9 cellular contexts compared by ENCODE assay signal in the genomic region with DNA sequence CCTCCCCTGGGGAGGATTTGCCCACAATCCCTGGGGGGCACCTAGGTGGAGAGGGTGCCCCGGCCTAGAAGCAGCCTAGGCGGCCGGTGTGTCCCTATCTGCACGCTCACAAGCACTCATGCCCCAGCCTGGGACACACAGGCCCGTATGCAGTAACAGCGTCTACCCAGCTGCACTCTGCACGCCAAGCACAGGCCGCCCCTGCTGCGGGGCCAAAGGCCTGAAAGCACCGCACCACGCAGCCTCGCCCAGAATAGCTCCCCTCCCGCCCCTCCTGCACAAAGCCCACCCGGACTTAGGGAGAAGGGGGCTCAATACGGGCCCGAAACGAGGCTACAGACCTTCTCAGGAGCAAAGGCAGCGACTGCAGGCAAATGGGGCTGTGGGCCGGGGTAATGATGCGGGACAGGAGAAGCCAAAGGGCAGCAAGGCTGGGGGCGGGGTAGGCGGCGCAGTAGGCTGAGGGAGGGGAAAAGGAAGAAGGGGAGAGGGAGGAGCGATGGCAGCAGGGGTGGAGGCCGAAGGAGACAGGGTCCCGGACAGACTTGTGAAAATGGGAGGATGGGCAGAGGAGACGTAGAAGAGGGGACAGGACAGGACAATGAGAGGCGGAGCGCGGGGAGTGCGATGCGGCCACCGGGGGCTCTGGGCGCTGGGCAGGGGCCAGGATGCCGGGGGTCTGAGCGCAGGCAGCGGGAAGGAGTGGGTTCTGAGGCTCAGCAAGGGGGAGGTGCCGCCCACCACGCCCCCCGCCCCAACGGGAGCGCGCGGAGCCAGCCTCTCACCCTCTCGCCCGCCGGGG. TPM values are rescaled to one million over a fixed set of nuclear protein-coding genes. Genes with fewer than 3 reads are reported as not detected.
DNase-seq lines count a peak whose midpoint lies in the region; ATAC-seq and TF ChIP-seq lines count a peak whose summit lies in the region.
"Had no signal": no experiment of that assay in that cellular context is flagged by ENCODE, and none has a peak within 500 bp of the region (broad histone marks: within the 10 kb centered on the region; RNA-seq: fewer than 3 reads in every experiment).

No MANE protein-coding gene starts in this region.

- BruUV-seq in mammary epithelial cell (replicated peaks; lab: Mats Ljungman, UMichigan): no TSS peak

- H3K4me3 Mint-ChIP-seq in stimulated activated naive CD8-positive, alpha-beta T cell treated with anti-CD3 and anti-CD28 coated beads, Interleukin-15, Interleukin-2, amounts not matched to agents 100 ng/mL and 50 ng/mL, for 24 hours: peak overlapping the region; percentile 42

- H3K9me3 ChIP-seq in mammary epithelial cell (replicated peaks; ENCODE audit: insufficient read depth, low read length): no peaks in the 10 kb centered on the region

- no peaks in the 10 kb centered on the region for H3K9me3 Mint-ChIP-seq in stimulated activated naive CD8-positive, alpha-beta T cell treated with anti-CD3 and anti-CD28 coated beads, Interleukin-15, Interleukin-2, amounts not matched to agents 100 ng/mL and 50 ng/mL, for 24 hours

- peak; percentile 43 for DNase-seq in NB4 (ENCODE audit: low read depth)
- DNase-seq in mammary epithelial cell: no peak
- peak; percentile 60 for DNase-seq in left lobe of liver (ENCODE audit: low spot score)
- no peak for DNase-seq in NCI-H1048 (lab: John Stamatoyannopoulos, UW)
- DNase-seq in NCI-H748 treated with DMSO at 0.1 percent for 48 hours (lab: John Stamatoyannopoulos, UW): no peak

- no peaks in the 10 kb centered on the region for H3K79me2 ChIP-seq in mammary epithelial cell (ENCODE audit: insufficient read depth, low read length)

- no peaks in the 10 kb centered on the region for H4K20me1 ChIP-seq in mammary epithelial cell (ENCODE audit: insufficient read depth, low read length)

- no peak overlapping the region for H3K27ac ChIP-seq in mammary epithelial cell (ENCODE audit: insufficient read depth, low read depth, low read length)

- 28% methylated on average over 40 of the region's 47 CpGs for WGBS in mammary epithelial cell (ENCODE audit: low coverage, missing lambda C conversion rate)

- in situ Hi-C loops in mammary epithelial cell (cut with MboI; ENCODE audit: low sequenced_read_pairs in 2 of 2): no loop called here

- peaks cover 21% of the 10 kb centered on the region for H3K27me3 ChIP-seq in mammary epithelial cell (ENCODE audit: insufficient read depth, low read length)

- H3K4me1 ChIP-seq in mammary epithelial cell (ENCODE audit: insufficient read depth, low read length): peaks cover 6% of the 10 kb centered on the region

- no peak overlapping the region for H3K9ac ChIP-seq in mammary epithelial cell (ENCODE audit: insufficient read depth, low read length)

- H3K4me2 ChIP-seq in mammary epithelial cell (ENCODE audit: insufficient read depth, low read depth, low read length): peak overlapping the region; percentile 82

- ATAC-seq in left lobe of liver (peak; percentile 1), HG03175 (IDR thresholded peaks at IDR 0.05; ENCODE audit: unreplicated experiment) (no peak), GM19351 (IDR thresholded peaks at IDR 0.05; ENCODE audit: unreplicated experiment) (no peak)

- no peak for TF ChIP-seq POLR2A in NB4 (IDR thresholded peaks at IDR 0.05; ENCODE audit: extremely low read depth, insufficient read length)

- CTCF ChIA-PET in mammary epithelial cell (lab: Charles Lee; ENCODE audit: low non-redundant PET): no interaction called here

- TF ChIP-seq CTCF in NB4 (IDR thresholded peaks at IDR 0.05; ENCODE audit: low read depth, low read length) (no peak), mammary epithelial cell (conservative IDR thresholded peaks at IDR 0.05 in 1 of 2, IDR thresholded peaks at IDR 0.05 in 1 of 2; ENCODE audit: extremely low read depth in 1 of 2, insufficient read depth in 1 of 2, low read depth in 1 of 2, low read length in 2 of 2) (no peak)

- peak overlapping the region; percentile 76 for H2AFZ ChIP-seq in mammary epithelial cell (ENCODE audit: low read depth, low read length)

- no peak overlapping the region for H3K27ac Mint-ChIP-seq in stimulated activated naive CD8-positive, alpha-beta T cell treated with anti-CD3 and anti-CD28 coated beads, Interleukin-15, Interleukin-2, amounts not matched to agents 100 ng/mL and 50 ng/mL, for 24 hours

- no peaks in the 10 kb centered on the region for H3K36me3 Mint-ChIP-seq in stimulated activated naive CD8-positive, alpha-beta T cell treated with anti-CD3 and anti-CD28 coated beads, Interleukin-15, Interleukin-2, amounts not matched to agents 100 ng/mL and 50 ng/mL, for 24 hours (ENCODE audit: low read depth)

- peaks cover 7% of the 10 kb centered on the region for H3K27me3 Mint-ChIP-seq in stimulated activated naive CD8-positive, alpha-beta T cell treated with anti-CD3 and anti-CD28 coated beads, Interleukin-15, Interleukin-2, amounts not matched to agents 100 ng/mL and 50 ng/mL, for 24 hours

- H3K4me1 Mint-ChIP-seq in stimulated activated naive CD8-positive, alpha-beta T cell treated with anti-CD3 and anti-CD28 coated beads, Interleukin-15, Interleukin-2, amounts not matched to agents 100 ng/mL and 50 ng/mL, for 24 hours (ENCODE audit: low read depth): peaks cover 3% of the 10 kb centered on the region

- no peaks in the 10 kb centered on the region for H3K36me3 ChIP-seq in mammary epithelial cell (ENCODE audit: insufficient read depth, low read length)

- no peak overlapping the region for H3K4me3 ChIP-seq in NB4 (ENCODE audit: low read depth, low read length)
- peak overlapping the region; percentile 22 to 53 (median 45) for H3K4me3 ChIP-seq in mammary epithelial cell (replicated peaks in 1 of 3; ENCODE audit: insufficient read depth in 1 of 3, low read depth in 2 of 3, low read length in 3 of 3)

- intact Hi-C loops in mammary epithelial cell (cut with micrococcal nuclease): loop anchor here (10.0 kb wide), 1 partner anchor 321 kb away; no protein-coding TSS in a partner anchor

- dilution Hi-C loops in mammary epithelial cell (cut with HindIII; ENCODE audit: low sequenced_read_pairs): no loop called here

RNA-seq across cellular contexts. Expression of a gene that starts 0.5 kb away (rescaled TPM):
- total RNA-seq in mammary epithelial cell (1 to 10 TPM in 1 of 2 donors, under 1 TPM in 1; 0.54 to 3.7 TPM), left lobe of liver (1.1 TPM)
- 0.20 TPM for polyA plus RNA-seq in mammary epithelial cell
- polyA minus RNA-seq in mammary epithelial cell: not detected
- total RNA-seq: mononuclear cell had no signal

RNA-seq across cellular contexts. Expression of a gene that starts 23.0 kb away (rescaled TPM):
- under 1 TPM; under 0.01 to 0.68 TPM for total RNA-seq in mammary epithelial cell
- 0.07 TPM for polyA plus RNA-seq in mammary epithelial cell
- polyA minus RNA-seq in mammary epithelial cell: not detected
- 0.65 TPM for total RNA-seq in left lobe of liver

Comparison
In these comparisons a context has a peak if more than half of its experiments do, and no peak if none do; other contexts are left out.
1. DNase-seq: peak in NB4 (single experiment) and left lobe of liver (single experiment); none in mammary epithelial cell (single experiment), NCI-H1048 (single experiment) and NCI-H748 treated with DMSO at 0.1 percent for 48 hours (single experiment).